Comparison of ENCODE assay signal across 14 cellular contexts in the genomic region with DNA sequence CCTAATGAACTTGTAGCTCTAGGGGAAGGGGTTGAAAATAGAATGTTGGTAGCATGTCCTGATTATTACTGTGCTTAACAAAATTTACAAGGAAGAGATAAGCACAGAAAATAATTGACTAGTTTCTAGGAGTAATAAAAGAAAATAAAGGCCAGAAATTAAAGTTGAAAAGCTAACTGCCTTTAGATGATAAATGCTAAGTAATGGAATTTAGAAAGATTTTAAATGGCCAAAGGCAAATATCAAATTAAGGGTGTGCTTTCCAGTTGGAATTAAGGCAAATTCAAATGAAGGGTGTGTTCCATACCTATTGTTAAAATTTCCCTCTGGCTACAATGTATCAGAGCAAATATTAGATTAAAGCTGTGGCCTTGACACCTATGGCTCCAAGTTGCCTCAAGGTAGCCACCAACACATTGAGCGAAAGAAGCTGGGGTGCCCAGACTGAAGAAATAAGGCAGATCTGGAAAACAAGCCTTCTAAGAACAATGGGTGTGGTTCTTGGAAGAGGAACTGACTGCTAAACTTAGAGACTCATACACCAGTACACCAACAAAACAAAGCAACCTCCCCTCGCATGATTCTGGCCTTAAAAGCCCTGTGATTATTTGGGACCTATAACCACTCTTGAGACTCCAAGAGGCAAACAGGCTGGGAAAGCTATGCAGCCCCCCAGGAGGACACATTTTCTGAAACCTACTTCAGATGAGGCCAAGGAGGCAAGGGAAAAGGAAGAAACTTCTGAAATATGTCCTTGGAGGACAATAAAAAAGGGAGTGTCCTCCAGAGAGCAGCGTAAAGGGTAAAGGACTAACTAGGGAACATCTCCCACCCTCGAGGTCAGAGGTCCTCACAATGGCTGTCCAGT. TPM values are rescaled to one million over a fixed set of nuclear protein-coding genes. Genes with fewer than 3 reads are reported as not detected.
DNase-seq lines count a peak whose midpoint lies in the region; ATAC-seq and TF ChIP-seq lines count a peak whose summit lies in the region.
"Had no signal": no experiment of that assay in that cellular context is flagged by ENCODE, and none has a peak within 500 bp of the region (broad histone marks: within the 10 kb centered on the region; RNA-seq: fewer than 3 reads in every experiment).

No MANE protein-coding gene starts in this region.

- no peak for TF ChIP-seq CTCF in nephron progenitor cell (IDR thresholded peaks at IDR 0.05)

- H3K4me1 Mint-ChIP-seq in nephron progenitor cell = no peaks in the 10 kb centered on the region

- H3K27ac Mint-ChIP-seq in nephron progenitor cell = peak overlapping the region; percentile 32
- H3K27ac Mint-ChIP-seq: B cell had no signal

- peak; percentile 47 for ATAC-seq in esophagus mucosa
- ATAC-seq in HG02840 (IDR thresholded peaks at IDR 0.05; ENCODE audit: low FRiP score, unreplicated experiment) = no peak
- no peak for ATAC-seq in GM18909 (IDR thresholded peaks at IDR 0.05; ENCODE audit: poor library complexity, unreplicated experiment)
- ATAC-seq in GM19351 (IDR thresholded peaks at IDR 0.05; ENCODE audit: unreplicated experiment) = no peak

- H3K36me3 Mint-ChIP-seq in nephron progenitor cell (ENCODE audit: low read depth) = no peaks in the 10 kb centered on the region

- in situ Hi-C loops in KBM-7 (cut with MboI; ENCODE audit: low pct_unique_long_range_greater_than_20kb, low sequenced_read_pairs) = no loop called here

- no peak overlapping the region for H3K4me3 Mint-ChIP-seq in nephron progenitor cell
- H3K4me3 Mint-ChIP-seq: B cell had no signal

- DNase-seq in CD1c-positive myeloid dendritic cell (ENCODE audit: extremely low spot score) = peak; percentile 16
- peak; percentile 68 for DNase-seq in KBM-7
- no peak for DNase-seq in nephron progenitor cell
- DNase-seq: activated CD4-positive, alpha-beta T cell treated with anti-CD3 and anti-CD28 coated beads, Interleukin-2, amount 50 U/mL, for 1 hour; amniotic stem cell; hypothalamus; stimulated activated naive CD4-positive, alpha-beta T cell had no signal

- peaks cover 19% of the 10 kb centered on the region for H3K27me3 Mint-ChIP-seq in nephron progenitor cell (ENCODE audit: low read depth, poor library complexity)

- H3K9me3 Mint-ChIP-seq in nephron progenitor cell = no peaks in the 10 kb centered on the region

RNA-seq across cellular contexts. Expression of a gene that starts 29.5 kb away (rescaled TPM):
- 2.7 TPM for total RNA-seq in esophagus mucosa
- total RNA-seq: osteocyte had no signal

RNA-seq across cellular contexts. Expression of a gene that starts 33.1 kb away (rescaled TPM):
- 0.36 TPM for total RNA-seq in esophagus mucosa
- total RNA-seq: B cell; osteocyte; T-helper 2 cell treated with Interferon-gamma antibody and Interleukin-4, amounts not matched to agents 100 ng/mL and 5 ng/mL, for 36 hours had no signal
